ENCODE assay signal across 26 cellular contexts in genomic region chr10:79187545-79187940, GRCh38.
A peak's percentile ranks its signal among the peaks of the same experiment; 100 is the strongest.
DNase-seq lines count a peak whose midpoint lies in the region; ATAC-seq and TF ChIP-seq lines count a peak whose summit lies in the region.
"Had no signal": no experiment of that assay in that cellular context is flagged by ENCODE, and none has a peak within 500 bp of the region (broad histone marks: within the 10 kb centered on the region; RNA-seq: fewer than 3 reads in every experiment).

No MANE protein-coding gene starts in this region.

- peaks cover 21% of the 10 kb centered on the region for H3K79me1 ChIP-seq in trophoblast cell (ENCODE audit: low read length)

- TF ChIP-seq CTCF in CD14-positive monocyte (IDR thresholded peaks at IDR 0.05), result no peak
- TF ChIP-seq CTCF in hepatocyte (IDR thresholded peaks at IDR 0.05; ENCODE audit: poor library complexity), result no peak
- TF ChIP-seq CTCF in PC-3 (conservative IDR thresholded peaks at IDR 0.05; ENCODE audit: low read depth, low read length), result no peak

- H3K9ac ChIP-seq in adipocyte (ENCODE audit: low read length) (peak overlapping the region; percentile 27), trophoblast cell (ENCODE audit: low read length) (no peak overlapping the region), PC-3 (ENCODE audit: low read length) (no peak overlapping the region)
- H3K9ac ChIP-seq: BLaER1 had no signal

- ATAC-seq in PC-3, result no peak
- no peak for ATAC-seq in GM19035 (IDR thresholded peaks at IDR 0.05; ENCODE audit: unreplicated experiment)
- no peak for ATAC-seq in GM19455 (IDR thresholded peaks at IDR 0.05; ENCODE audit: unreplicated experiment)
- ATAC-seq in stimulated activated effector memory CD8-positive, alpha-beta T cell treated with anti-CD3 and anti-CD28 coated beads, Interleukin-12 subunit alpha, Interleukin-12 subunit beta, amount 100 ng/mL, for 72 hours, result no peak
- ATAC-seq: stimulated activated naive CD8-positive, alpha-beta T cell treated with anti-CD3 and anti-CD28 coated beads, Interleukin-15, Interleukin-2, amounts not matched to agents 100 U/mL and 50 U/mL, for 24 hours had no signal

- H3K9me2 ChIP-seq in hepatocyte (replicated peaks; ENCODE audit: insufficient read depth), result no peaks in the 10 kb centered on the region
- H3K9me2 ChIP-seq in PC-3 (replicated peaks; ENCODE audit: low read length), result no peaks in the 10 kb centered on the region

- H3K4me1 ChIP-seq in adipocyte (ENCODE audit: control insufficient read depth, insufficient read depth, low read length) (peaks cover 72% of the 10 kb centered on the region), hepatocyte (ENCODE audit: insufficient read depth) (peaks cover 50% of the 10 kb centered on the region), trophoblast cell (ENCODE audit: control insufficient read depth in 1 of 2, insufficient read depth in 2 of 2, low read length in 2 of 2) (peaks cover 53 to 71% of the 10 kb centered on the region in 2 experiments), PC-3 (ENCODE audit: insufficient read depth, low read length) (peaks cover 54% of the 10 kb centered on the region)

- POLR2A ChIA-PET in PC-3 (lab: Charles Lee; ENCODE audit: unreplicated experiment), result no interaction called here

- DNase-seq in CD14-positive monocyte (ENCODE audit: low spot score), result no peak
- no peak for DNase-seq in adipocyte (ENCODE audit: low read depth)
- DNase-seq in hepatocyte (ENCODE audit: low spot score), result no peak
- no peak for DNase-seq in trophoblast cell
- DNase-seq in PC-3, result no peak
- DNase-seq in stimulated activated effector memory CD8-positive, alpha-beta T cell treated with anti-CD3 and anti-CD28 coated beads, Interleukin-12 subunit alpha, Interleukin-12 subunit beta, amount 100 ng/mL, for 72 hours (ENCODE audit: low spot score in 2 of 2), result no peak
- DNase-seq: ACHN; activated CD4-positive, alpha-beta T cell treated with anti-CD3 and anti-CD28 coated beads for 4 hours; activated CD8-positive, alpha-beta memory T cell treated with anti-CD3 and anti-CD28 coated beads for 24 hours; activated naive CD4-positive, alpha-beta T cell treated with anti-CD3 and anti-CD28 coated beads, Interleukin-2, amount 50 U/mL, for 16 hours; activated T-cell treated with anti-CD3 and anti-CD28 coated beads for 4 hours; amygdala; HCEC 1CT; naive B cell; NCI-H146; NCI-H345; stimulated activated naive CD8-positive, alpha-beta T cell treated with anti-CD3 and anti-CD28 coated beads, Interleukin-15, Interleukin-2, amounts not matched to agents 100 U/mL and 50 U/mL, for 24 hours had no signal

- H3K27me3 ChIP-seq in adipocyte (replicated peaks; ENCODE audit: control insufficient read depth, insufficient read depth, low read length) (no peaks in the 10 kb centered on the region), hepatocyte (no peaks in the 10 kb centered on the region), trophoblast cell (ENCODE audit: insufficient read depth, low read length) (no peaks in the 10 kb centered on the region), PC-3 (ENCODE audit: low read length) (no peaks in the 10 kb centered on the region)
- H3K27me3 ChIP-seq: BLaER1, Peyer's patch had no signal

- H3K27ac ChIP-seq in hepatocyte, result peak overlapping the region; percentile 1
- no peak overlapping the region for H3K27ac ChIP-seq in trophoblast cell (ENCODE audit: low read depth, low read length)
- no peak overlapping the region for H3K27ac ChIP-seq in PC-3 (ENCODE audit: low read length)
- H3K27ac ChIP-seq: BLaER1, thoracic aorta, VCaP had no signal

- no peak overlapping the region for H4K8ac ChIP-seq in trophoblast cell (ENCODE audit: low read depth, low read length)

- H3K4ac ChIP-seq in trophoblast cell (ENCODE audit: low read depth, low read length), result no peak overlapping the region

- H3F3A ChIP-seq in PC-3 (ENCODE audit: low read length, unreplicated experiment), result no peaks in the 10 kb centered on the region

- H3K4me3 ChIP-seq in adipocyte (ENCODE audit: low read length) (no peak overlapping the region), hepatocyte (no peak overlapping the region), trophoblast cell (ENCODE audit: low read depth, low read length) (no peak overlapping the region), PC-3 (ENCODE audit: low read length) (no peak overlapping the region)
- H3K4me3 ChIP-seq: BLaER1, Peyer's patch, thoracic aorta had no signal

- no peak overlapping the region for H3K4me3 Mint-ChIP-seq in CD14-positive monocyte
- no peak overlapping the region for H3K4me3 Mint-ChIP-seq in stimulated activated effector memory CD8-positive, alpha-beta T cell treated with anti-CD3 and anti-CD28 coated beads, Interleukin-12 subunit alpha, Interleukin-12 subunit beta, amount 100 ng/mL, for 72 hours
- H3K4me3 Mint-ChIP-seq: IgD-negative memory B cell, mesothelial cell of epicardium, naive B cell had no signal

- peaks cover 45% of the 10 kb centered on the region for H3K36me3 ChIP-seq in adipocyte (ENCODE audit: control insufficient read depth, insufficient read depth, low read length, severe bottlenecking)
- no peaks in the 10 kb centered on the region for H3K36me3 ChIP-seq in hepatocyte (replicated peaks; ENCODE audit: insufficient read depth, low read depth)
- H3K36me3 ChIP-seq in trophoblast cell (ENCODE audit: control insufficient read depth in 1 of 2, insufficient read depth in 2 of 2, low read length in 2 of 2), result peaks cover 22 to 31% of the 10 kb centered on the region in 2 experiments
- H3K36me3 ChIP-seq in PC-3 (ENCODE audit: low read depth, low read length), result peaks cover 14% of the 10 kb centered on the region; the same call in 1 of the 2 replicates
- H3K36me3 ChIP-seq: Peyer's patch had no signal

- H3K9me3 ChIP-seq in adipocyte (ENCODE audit: control insufficient read depth, low read length) (no peaks in the 10 kb centered on the region), hepatocyte (ENCODE audit: low read depth) (no peaks in the 10 kb centered on the region), trophoblast cell (ENCODE audit: insufficient read depth, low read depth, low read length) (peaks cover 2% of the 10 kb centered on the region), PC-3 (ENCODE audit: low read length) (no peaks in the 10 kb centered on the region)
- H3K9me3 ChIP-seq: Peyer's patch, thoracic aorta had no signal

- peak overlapping the region in 4 of 7 donors; percentile 14 to 63 (median 48) for H3K27ac Mint-ChIP-seq in CD14-positive monocyte
- no peak overlapping the region for H3K27ac Mint-ChIP-seq in stimulated activated effector memory CD8-positive, alpha-beta T cell treated with anti-CD3 and anti-CD28 coated beads, Interleukin-12 subunit alpha, Interleukin-12 subunit beta, amount 100 ng/mL, for 72 hours
- H3K27ac Mint-ChIP-seq: activated T-helper 2 cell treated with anti-CD3 and anti-CD28 coated beads, Interferon-gamma antibody, Interleukin-2, Interleukin-4, amounts not matched to agents 10 μg/mL and 5 μg/mL and 100 μg/mL, durations not matched to agents 14 hours and 24 hours and 36 hours; IgD-negative memory B cell had no signal

- peaks cover 0 to 4% (median 2%) of the 10 kb centered on the region in 3 donors for H3K27me3 Mint-ChIP-seq in CD14-positive monocyte (ENCODE audit: low read depth in 3 of 3)

- H3K9me3 Mint-ChIP-seq in CD14-positive monocyte, result peaks cover 0 to 4% (median 0%) of the 10 kb centered on the region in 7 donors
- H3K9me3 Mint-ChIP-seq in stimulated activated effector memory CD8-positive, alpha-beta T cell treated with anti-CD3 and anti-CD28 coated beads, Interleukin-12 subunit alpha, Interleukin-12 subunit beta, amount 100 ng/mL, for 72 hours, result no peaks in the 10 kb centered on the region
- H3K9me3 Mint-ChIP-seq: activated T-helper 2 cell treated with anti-CD3 and anti-CD28 coated beads, Interferon-gamma antibody, Interleukin-2, Interleukin-4, amounts not matched to agents 10 μg/mL and 5 μg/mL and 100 μg/mL, durations not matched to agents 14 hours and 24 hours and 36 hours; IgD-negative memory B cell; mesothelial cell of epicardium had no signal

- H2BK120ac ChIP-seq in trophoblast cell (ENCODE audit: insufficient read depth, low read length, poor library complexity), result no peak overlapping the region

- H4K20me1 ChIP-seq in hepatocyte (ENCODE audit: insufficient read depth, poor library complexity, severe bottlenecking) (peaks cover 40% of the 10 kb centered on the region), PC-3 (ENCODE audit: low read length) (no peaks in the 10 kb centered on the region)

- H3K18ac ChIP-seq in trophoblast cell (ENCODE audit: low read length), result peak overlapping the region; percentile 10

- no TSS peak for BruUV-seq in PC-3 (replicated peaks; lab: Mats Ljungman, UMichigan)

- CTCF ChIA-PET in PC-3 (lab: Charles Lee), result no interaction called here

- H3K23ac ChIP-seq in trophoblast cell (ENCODE audit: low read length), result no peak overlapping the region

- peaks cover 73% of the 10 kb centered on the region for H3K79me2 ChIP-seq in hepatocyte
- peaks cover 4% of the 10 kb centered on the region for H3K79me2 ChIP-seq in trophoblast cell (ENCODE audit: control insufficient read depth, insufficient read depth, low read length, poor library complexity)
- H3K79me2 ChIP-seq in PC-3 (ENCODE audit: low read length), result peaks cover 11% of the 10 kb centered on the region

- H2BK12ac ChIP-seq in trophoblast cell (ENCODE audit: low read length), result peak overlapping the region; percentile 44

- H3K14ac ChIP-seq in trophoblast cell (ENCODE audit: low read length), result peak overlapping the region; percentile 50

- no peak overlapping the region for H4K91ac ChIP-seq in trophoblast cell (ENCODE audit: low read depth, low read length)

- intact Hi-C loops in CD14-positive monocyte (cut with micrococcal nuclease), result loop anchor here in 1 of 2 donors (10.0 kb wide), 1 partner anchor 233 kb away; no protein-coding TSS in a partner anchor
- intact Hi-C loops in PC-3 (cut with micrococcal nuclease), result no loop called here

- H4K12ac ChIP-seq in trophoblast cell (ENCODE audit: low read depth, low read length), result no peak overlapping the region

- H2AFZ ChIP-seq in hepatocyte (no peak overlapping the region), trophoblast cell (ENCODE audit: insufficient read depth, low read length, poor library complexity) (no peak overlapping the region), PC-3 (ENCODE audit: low read length) (no peak overlapping the region)

- H2BK5ac ChIP-seq in trophoblast cell (ENCODE audit: low read depth, low read length, poor library complexity), result peak overlapping the region; percentile 8

- H3K4me2 ChIP-seq in hepatocyte, result no peak overlapping the region
- no peak overlapping the region for H3K4me2 ChIP-seq in trophoblast cell (ENCODE audit: low read length)
- no peak overlapping the region for H3K4me2 ChIP-seq in PC-3 (ENCODE audit: low read length)
- H3K4me2 ChIP-seq: BLaER1 had no signal

- peak overlapping the region; percentile 73 for H2AK5ac ChIP-seq in trophoblast cell (ENCODE audit: low read length)

- WGBS in hepatocyte (ENCODE audit: low lambda C conversion rate, missing lambda C conversion rate), result 91% methylated on average over 6 of the region's 6 CpGs
- no CpG with 5 or more reads among the region's 6 CpGs for WGBS in trophoblast cell (ENCODE audit: extremely low coverage, insufficient coverage, insufficient read length)

- H3K36me3 Mint-ChIP-seq in CD14-positive monocyte, result peaks cover 56 to 67% of the 10 kb centered on the region in 2 donors
- no peaks in the 10 kb centered on the region for H3K36me3 Mint-ChIP-seq in stimulated activated effector memory CD8-positive, alpha-beta T cell treated with anti-CD3 and anti-CD28 coated beads, Interleukin-12 subunit alpha, Interleukin-12 subunit beta, amount 100 ng/mL, for 72 hours
- H3K36me3 Mint-ChIP-seq: IgD-negative memory B cell had no signal

- peaks cover 45% of the 10 kb centered on the region for H3K4me1 Mint-ChIP-seq in CD14-positive monocyte
- H3K4me1 Mint-ChIP-seq in stimulated activated effector memory CD8-positive, alpha-beta T cell treated with anti-CD3 and anti-CD28 coated beads, Interleukin-12 subunit alpha, Interleukin-12 subunit beta, amount 100 ng/mL, for 72 hours, result no peaks in the 10 kb centered on the region
- H3K4me1 Mint-ChIP-seq: IgD-negative memory B cell, naive B cell had no signal
